ENCODE assay signal across 19 cellular contexts in genomic region chr10:128914681-128915080, GRCh38.
A peak's percentile ranks its signal among the peaks of the same experiment; 100 is the strongest.
DNase-seq lines count a peak whose midpoint lies in the region; ATAC-seq and TF ChIP-seq lines count a peak whose summit lies in the region.
"Had no signal": no experiment of that assay in that cellular context is flagged by ENCODE, and none has a peak within 500 bp of the region (broad histone marks: within the 10 kb centered on the region; RNA-seq: fewer than 3 reads in every experiment).

No MANE protein-coding gene starts in this region.

- H2AFZ ChIP-seq in mammary epithelial cell (ENCODE audit: low read depth, low read length) = no peak overlapping the region

- no peaks in the 10 kb centered on the region for H3K79me2 ChIP-seq in mammary epithelial cell (ENCODE audit: insufficient read depth, low read length)

- no peaks in the 10 kb centered on the region for H3K4me1 ChIP-seq in mammary epithelial cell (ENCODE audit: insufficient read depth, low read length)
- H3K4me1 ChIP-seq in gastroesophageal sphincter = peaks cover 0 to 13% (median 0%) of the 10 kb centered on the region in 3 donors
- no peaks in the 10 kb centered on the region for H3K4me1 ChIP-seq in lower lobe of right lung
- H3K4me1 ChIP-seq: SJCRH30 had no signal

- H3K27ac ChIP-seq in mammary epithelial cell (ENCODE audit: insufficient read depth, low read depth, low read length) = no peak overlapping the region
- H3K27ac ChIP-seq in gastroesophageal sphincter = peak overlapping the region in 2 of 4 donors; percentile 26 to 40
- H3K27ac ChIP-seq in lower lobe of right lung = no peak overlapping the region
- H3K27ac ChIP-seq: 22Rv1, SJCRH30 had no signal

- H3K9me3 Mint-ChIP-seq in MCF 10A (ENCODE audit: unreplicated experiment) (no peaks in the 10 kb centered on the region), osteocyte (ENCODE audit: unreplicated experiment) (peaks cover 34% of the 10 kb centered on the region)

- intact Hi-C loops in MCF 10A (cut with micrococcal nuclease) (no loop called here), mammary epithelial cell (cut with micrococcal nuclease) (no loop called here), lower lobe of right lung (cut with DNase I) (no loop called here)

- H3K4me3 Mint-ChIP-seq in MCF 10A (ENCODE audit: unreplicated experiment) = no peak overlapping the region
- no peak overlapping the region for H3K4me3 Mint-ChIP-seq in osteocyte (ENCODE audit: unreplicated experiment)
- H3K4me3 Mint-ChIP-seq: CD4-positive, alpha-beta memory T cell; H9 had no signal

- in situ Hi-C loops in mammary epithelial cell (cut with MboI; ENCODE audit: low sequenced_read_pairs in 2 of 2) = no loop called here

- CTCF ChIA-PET in MCF 10A (lab: Yijun Ruan, JAX) = no interaction called here
- CTCF ChIA-PET in mammary epithelial cell (lab: Charles Lee; ENCODE audit: low non-redundant PET) = no interaction called here

- H3K27me3 ChIP-seq in mammary epithelial cell (ENCODE audit: insufficient read depth, low read length) (no peaks in the 10 kb centered on the region), gastroesophageal sphincter (peaks cover 12% of the 10 kb centered on the region), lower lobe of right lung (ENCODE audit: low read depth) (peaks cover 12% of the 10 kb centered on the region)
- H3K27me3 ChIP-seq: SJCRH30 had no signal

- dilution Hi-C loops in mammary epithelial cell (cut with HindIII; ENCODE audit: low sequenced_read_pairs) = no loop called here

- H3K4me2 ChIP-seq in mammary epithelial cell (ENCODE audit: insufficient read depth, low read depth, low read length) = no peak overlapping the region

- H3K27ac Mint-ChIP-seq in MCF 10A (ENCODE audit: low read depth, unreplicated experiment) (no peak overlapping the region), osteocyte (ENCODE audit: unreplicated experiment) (no peak overlapping the region)
- H3K27ac Mint-ChIP-seq: CD4-positive, alpha-beta memory T cell had no signal

- H3K27me3 Mint-ChIP-seq in MCF 10A (ENCODE audit: insufficient read depth, unreplicated experiment) (no peaks in the 10 kb centered on the region), osteocyte (ENCODE audit: unreplicated experiment) (no peaks in the 10 kb centered on the region)

- POLR2A ChIA-PET in MCF 10A (lab: Yijun Ruan, JAX) = interaction anchor here (0.6 to 0.7 kb wide), 2 partner anchors 35 to 596 kb away, joined by 3 to 4 read pairs; no protein-coding TSS in a partner anchor

- H3K4me1 Mint-ChIP-seq in MCF 10A (ENCODE audit: insufficient read depth, unreplicated experiment) (peaks cover 6% of the 10 kb centered on the region), osteocyte (ENCODE audit: unreplicated experiment) (no peaks in the 10 kb centered on the region)

- H4K20me1 ChIP-seq in mammary epithelial cell (ENCODE audit: insufficient read depth, low read length) = no peaks in the 10 kb centered on the region

- BruUV-seq in MCF 10A (replicated peaks; lab: Mats Ljungman, UMichigan) = no TSS peak
- BruUV-seq in mammary epithelial cell (replicated peaks; lab: Mats Ljungman, UMichigan) = no TSS peak

- TF ChIP-seq POLR2A in gastroesophageal sphincter (IDR thresholded peaks at IDR 0.05) = no peak

- no peak for TF ChIP-seq EP300 in gastroesophageal sphincter (IDR thresholded peaks at IDR 0.05)

- H3K9me3 ChIP-seq in mammary epithelial cell (replicated peaks; ENCODE audit: insufficient read depth, low read length) (peaks cover 18% of the 10 kb centered on the region), gastroesophageal sphincter (no peaks in the 10 kb centered on the region), lower lobe of right lung (no peaks in the 10 kb centered on the region)
- H3K9me3 ChIP-seq: SJCRH30 had no signal

- H3K36me3 ChIP-seq in mammary epithelial cell (ENCODE audit: insufficient read depth, low read length) (no peaks in the 10 kb centered on the region), gastroesophageal sphincter (no peaks in the 10 kb centered on the region), lower lobe of right lung (no peaks in the 10 kb centered on the region)
- H3K36me3 ChIP-seq: SJCRH30 had no signal

- H3K36me3 Mint-ChIP-seq in MCF 10A (ENCODE audit: insufficient read depth, unreplicated experiment) = no peaks in the 10 kb centered on the region
- H3K36me3 Mint-ChIP-seq in osteocyte (ENCODE audit: unreplicated experiment) = no peaks in the 10 kb centered on the region
- H3K36me3 Mint-ChIP-seq: CD4-positive, alpha-beta memory T cell had no signal

- TF ChIP-seq CTCF in MCF 10A (IDR thresholded peaks at IDR 0.05; ENCODE audit: unreplicated experiment) = no peak
- no peak for TF ChIP-seq CTCF in mammary epithelial cell (conservative IDR thresholded peaks at IDR 0.05 in 1 of 2, IDR thresholded peaks at IDR 0.05 in 1 of 2; ENCODE audit: extremely low read depth in 1 of 2, insufficient read depth in 1 of 2, low read depth in 1 of 2, low read length in 2 of 2)
- no peak for TF ChIP-seq CTCF in gastroesophageal sphincter (IDR thresholded peaks at IDR 0.05)
- TF ChIP-seq CTCF in osteocyte (IDR thresholded peaks at IDR 0.05) = no peak
- no peak for TF ChIP-seq CTCF in lower lobe of right lung (IDR thresholded peaks at IDR 0.05)

- ATAC-seq in gastroesophageal sphincter = peak; percentile 84
- no peak for ATAC-seq in lower lobe of right lung
- ATAC-seq in GM19324 (IDR thresholded peaks at IDR 0.05; ENCODE audit: low FRiP score, unreplicated experiment) = no peak
- ATAC-seq in GM19455 (IDR thresholded peaks at IDR 0.05; ENCODE audit: unreplicated experiment) = no peak
- ATAC-seq: K562 had no signal

- WGBS in mammary epithelial cell (ENCODE audit: low coverage, missing lambda C conversion rate) = 39% methylated on average over 9 of the region's 9 CpGs
- 12 to 14% methylated on average over 1 to 5 of the region's 9 CpGs for WGBS in gastroesophageal sphincter (ENCODE audit: low coverage in 1 of 2), 2 donors

- no peak overlapping the region for H3K4me3 ChIP-seq in mammary epithelial cell (replicated peaks in 1 of 3; ENCODE audit: insufficient read depth in 1 of 3, low read depth in 2 of 3, low read length in 3 of 3)
- H3K4me3 ChIP-seq in gastroesophageal sphincter = no peak overlapping the region
- H3K4me3 ChIP-seq in lower lobe of right lung = no peak overlapping the region
- H3K4me3 ChIP-seq: K562, SJCRH30 had no signal

- DNase-seq in MCF 10A (ENCODE audit: unreplicated experiment) = peak; percentile 74
- DNase-seq in mammary epithelial cell = no peak
- peak; percentile 56 for DNase-seq in osteocyte (ENCODE audit: extremely low spot score, unreplicated experiment)
- DNase-seq in lower lobe of right lung = no peak
- no peak for DNase-seq in iPS-NIHi7 (ENCODE audit: extremely low spot score)
- DNase-seq: Calu3; CD4-positive, alpha-beta memory T cell; H9; NCI-H1436 treated with DMSO at 0.1 percent for 48 hours; NCI-H2029 treated with DMSO at 0.1 percent for 48 hours; NCI-H2171 treated with DMSO at 0.1 percent for 48 hours; NCI-H446 treated with DMSO at 0.1 percent for 48 hours; NK-92 treated with Interleukin-12 subunit alpha and Interleukin-12 subunit beta, amount 100 ng/mL, for 24 hours; SJCRH30 had no signal

- no peak overlapping the region for H3K9ac ChIP-seq in mammary epithelial cell (ENCODE audit: insufficient read depth, low read length)

Comparison
In these comparisons a context has a peak if more than half of its experiments do, and no peak if none do; other contexts are left out.
1. DNase-seq: peak in MCF 10A (single experiment) and osteocyte (single experiment); none in mammary epithelial cell (single experiment), lower lobe of right lung (single experiment) and iPS-NIHi7 (single experiment).